Comparison of ENCODE assay signal across 25 cellular contexts in genomic region chr1:197151185-197151584, GRCh38.
"Had no signal": no experiment of that assay in that cellular context is flagged by ENCODE, and none has a peak within 500 bp of the region (broad histone marks: within the 10 kb centered on the region; RNA-seq: fewer than 3 reads in every experiment).

No MANE protein-coding gene starts in this region.

- ATAC-seq: effector memory CD8-positive, alpha-beta T cell; heart right ventricle; left cardiac atrium; lower lobe of right lung; natural killer cell; pancreas; sciatic nerve; stimulated activated effector memory CD8-positive, alpha-beta T cell treated with anti-CD3 and anti-CD28 coated beads, Interleukin-12 subunit alpha, Interleukin-12 subunit beta, amount 100 ng/mL, for 72 hours had no signal

- H3K27me3 ChIP-seq: esophagus squamous epithelium, heart right ventricle, neutrophil, pancreas, thyroid gland, vagina had no signal

- H3K9me3 ChIP-seq: esophagus squamous epithelium, heart right ventricle, left ventricle myocardium inferior, lower lobe of right lung, neutrophil, pancreas, stomach, thyroid gland, vagina had no signal

- H3K4me1 ChIP-seq: lower lobe of right lung, pancreas, vagina had no signal

- H3K36me3 ChIP-seq: esophagus squamous epithelium, heart right ventricle, left ventricle myocardium inferior, lower lobe of right lung, neutrophil, pancreas, stomach, thyroid gland, vagina had no signal

- H3K4me3 ChIP-seq: esophagus squamous epithelium, heart right ventricle, left ventricle myocardium inferior, lower lobe of right lung, pancreas, stomach, thyroid gland, vagina had no signal

- DNase-seq: cortex of kidney; effector memory CD8-positive, alpha-beta T cell; erythroblast; esophagus squamous epithelium; foreskin melanocyte; glutamatergic neuron; heart right ventricle; hippocampal formation; left cardiac atrium; left ventricle myocardium inferior; lower lobe of right lung; natural killer cell; pancreas; stimulated activated CD4-positive, alpha-beta T cell treated with anti-CD3 and anti-CD28 coated beads, Interleukin-2, amount 100 ng/mL, for 24 hours; stimulated activated CD4-positive, alpha-beta T cell treated with anti-CD3 and anti-CD28 coated beads, Interleukin-4, amount 100 ng/mL, for 24 hours; stimulated activated naive CD4-positive, alpha-beta T cell treated with Interleukin-2 at 50 U/mL for 16 hours; stomach; thyroid gland; trophoblast cell had no signal

- FAIRE-seq: endometrium, islet of Langerhans, pancreas had no signal

- H3K27ac ChIP-seq: esophagus squamous epithelium, heart right ventricle, left ventricle myocardium inferior, lower lobe of right lung, neutrophil, pancreas, stomach, thyroid gland, vagina had no signal
